In the genomic region with DNA sequence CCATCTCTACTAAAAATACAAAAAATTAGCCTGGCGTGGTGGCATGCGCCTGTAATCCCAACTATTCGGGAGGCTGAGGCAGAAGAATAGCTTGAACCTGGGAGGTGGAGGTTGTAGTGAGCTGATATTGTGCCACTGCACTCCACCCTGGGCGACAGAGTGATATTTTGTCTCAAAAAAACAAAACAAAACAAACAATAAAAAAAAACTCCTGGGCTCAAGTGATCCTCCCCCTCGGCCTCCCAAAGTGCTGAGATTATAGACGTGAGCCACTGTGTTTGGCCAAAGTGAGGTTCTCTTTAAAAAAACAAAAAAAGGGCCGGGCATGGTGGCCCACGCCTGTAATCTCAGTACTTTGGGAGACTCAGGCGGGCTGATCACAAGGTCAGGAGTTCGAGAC, we compare ENCODE assay signal across 14 cellular contexts. TPM values are rescaled to one million over a fixed set of nuclear protein-coding genes. Genes with fewer than 3 reads are reported as not detected.
DNase-seq lines count a peak whose midpoint lies in the region; ATAC-seq and TF ChIP-seq lines count a peak whose summit lies in the region.
"Had no signal": no experiment of that assay in that cellular context is flagged by ENCODE, and none has a peak within 500 bp of the region (broad histone marks: within the 10 kb centered on the region; RNA-seq: fewer than 3 reads in every experiment).

No MANE protein-coding gene starts in this region.

- H3K27me3 ChIP-seq in muscle layer of colon (ENCODE audit: control insufficient read depth in 1 of 2, insufficient read depth in 2 of 2, low read length in 2 of 2) (no peaks in the 10 kb centered on the region), thoracic aorta (replicated peaks; ENCODE audit: insufficient read depth) (no peaks in the 10 kb centered on the region)

- peaks cover 2% of the 10 kb centered on the region for H3K36me3 Mint-ChIP-seq in activated CD4-positive, alpha-beta T cell treated with anti-CD3 and anti-CD28 coated beads, Interleukin-2, amount 10 ng/mL, durations not matched to agents 7 days and 5 days (ENCODE audit: low read depth)
- peaks cover 6% of the 10 kb centered on the region for H3K36me3 Mint-ChIP-seq in activated CD4-positive, alpha-beta memory T cell treated with anti-CD3 and anti-CD28 coated beads, Interleukin-2, amount 10 ng/mL, durations not matched to agents 7 days and 5 days (ENCODE audit: low read depth)

- POLR2A ChIA-PET in activated CD4-positive, alpha-beta T cell treated with anti-CD3 and anti-CD28 coated beads, Interleukin-2, amount 10 ng/mL, durations not matched to agents 7 days and 5 days (lab: Charles Lee), result no interaction called here
- POLR2A ChIA-PET in activated CD4-positive, alpha-beta memory T cell treated with anti-CD3 and anti-CD28 coated beads, Interleukin-2, amount 10 ng/mL, durations not matched to agents 7 days and 5 days (lab: Charles Lee), result interaction anchor here (1.2 to 2.5 kb wide), 3 partner anchors 8 to 53 kb away, joined by 5 to 14 read pairs (median 12); partner anchors contain the start of gene TRIR

- no peaks in the 10 kb centered on the region for H3K9me3 ChIP-seq in muscle layer of colon (ENCODE audit: low read length)
- no peaks in the 10 kb centered on the region for H3K9me3 ChIP-seq in thoracic aorta

- peak overlapping the region; percentile 67 for H3K27ac Mint-ChIP-seq in activated CD4-positive, alpha-beta T cell treated with anti-CD3 and anti-CD28 coated beads, Interleukin-2, amount 10 ng/mL, durations not matched to agents 7 days and 5 days
- peak overlapping the region; percentile 94 for H3K27ac Mint-ChIP-seq in activated CD4-positive, alpha-beta memory T cell treated with anti-CD3 and anti-CD28 coated beads, Interleukin-2, amount 10 ng/mL, durations not matched to agents 7 days and 5 days

- no peak for DNase-seq in activated CD4-positive, alpha-beta T cell treated with anti-CD3 and anti-CD28 coated beads, Interleukin-2, amount 10 ng/mL, durations not matched to agents 7 days and 5 days
- no peak for DNase-seq in activated CD4-positive, alpha-beta T cell treated with anti-CD3 and anti-CD28 coated beads, Interleukin-2, amount 50 U/mL, for 48 hours
- no peak for DNase-seq in activated CD4-positive, alpha-beta memory T cell treated with anti-CD3 and anti-CD28 coated beads, Interleukin-2, amount 10 ng/mL, durations not matched to agents 7 days and 5 days
- DNase-seq in thoracic aorta (ENCODE audit: low spot score) (no peak), NCI-H82 treated with DMSO at 0.1 percent for 48 hours (lab: John Stamatoyannopoulos, UW; ENCODE audit: unreplicated experiment) (no peak), DMS114 treated with DMSO at 0.1 percent for 48 hours (lab: John Stamatoyannopoulos, UW; ENCODE audit: unreplicated experiment) (no peak)
- DNase-seq: activated T-cell treated with anti-CD3 and anti-CD28 coated beads, Interleukin-2, amount 50 U/mL, for 48 hours; GDM1; NCI-H2029 had no signal

- H3K27me3 Mint-ChIP-seq in activated CD4-positive, alpha-beta T cell treated with anti-CD3 and anti-CD28 coated beads, Interleukin-2, amount 10 ng/mL, durations not matched to agents 7 days and 5 days, result no peaks in the 10 kb centered on the region
- no peaks in the 10 kb centered on the region for H3K27me3 Mint-ChIP-seq in activated CD4-positive, alpha-beta memory T cell treated with anti-CD3 and anti-CD28 coated beads, Interleukin-2, amount 10 ng/mL, durations not matched to agents 7 days and 5 days
- H3K27me3 Mint-ChIP-seq: central memory CD8-positive, alpha-beta T cell had no signal

- TF ChIP-seq CTCF in thoracic aorta (IDR thresholded peaks at IDR 0.05), result no peak

- H3K9me3 Mint-ChIP-seq in activated CD4-positive, alpha-beta T cell treated with anti-CD3 and anti-CD28 coated beads, Interleukin-2, amount 10 ng/mL, durations not matched to agents 7 days and 5 days, result no peaks in the 10 kb centered on the region
- H3K9me3 Mint-ChIP-seq in activated CD4-positive, alpha-beta memory T cell treated with anti-CD3 and anti-CD28 coated beads, Interleukin-2, amount 10 ng/mL, durations not matched to agents 7 days and 5 days, result no peaks in the 10 kb centered on the region
- H3K9me3 Mint-ChIP-seq: central memory CD8-positive, alpha-beta T cell had no signal

- H3K4me1 ChIP-seq in muscle layer of colon (ENCODE audit: insufficient read depth, low read length) (peaks cover 35% of the 10 kb centered on the region), thoracic aorta (ENCODE audit: control insufficient read depth in 1 of 2, low read depth in 2 of 2) (peaks cover 53 to 68% of the 10 kb centered on the region in 2 donors)

- H3K4me3 ChIP-seq in muscle layer of colon (ENCODE audit: low read depth in 1 of 2, low read length in 2 of 2) (no peak overlapping the region), thoracic aorta (no peak overlapping the region)
- H3K4me3 ChIP-seq: K562 had no signal

- CTCF ChIA-PET in activated CD4-positive, alpha-beta T cell treated with anti-CD3 and anti-CD28 coated beads, Interleukin-2, amount 10 ng/mL, durations not matched to agents 7 days and 5 days (lab: Charles Lee), result interaction anchor here (0.6 to 2.6 kb wide), 6 partner anchors 9 to 51 kb away, joined by 3 to 22 read pairs (median 5); no protein-coding TSS in a partner anchor
- CTCF ChIA-PET in activated CD4-positive, alpha-beta memory T cell treated with anti-CD3 and anti-CD28 coated beads, Interleukin-2, amount 10 ng/mL, durations not matched to agents 7 days and 5 days (lab: Charles Lee), result interaction anchor here (1.0 to 3.4 kb wide), 3 partner anchors 8 to 178 kb away, joined by 3 to 25 read pairs (median 4); no protein-coding TSS in a partner anchor

- no peaks in the 10 kb centered on the region for H3K36me3 ChIP-seq in muscle layer of colon (ENCODE audit: insufficient read depth, low read length)
- H3K36me3 ChIP-seq in thoracic aorta, result no peaks in the 10 kb centered on the region

- no peak overlapping the region for H3K9ac ChIP-seq in muscle layer of colon (ENCODE audit: low read length)

- H3K4me3 Mint-ChIP-seq in activated CD4-positive, alpha-beta T cell treated with anti-CD3 and anti-CD28 coated beads, Interleukin-2, amount 10 ng/mL, durations not matched to agents 7 days and 5 days, result no peak overlapping the region
- H3K4me3 Mint-ChIP-seq in activated CD4-positive, alpha-beta memory T cell treated with anti-CD3 and anti-CD28 coated beads, Interleukin-2, amount 10 ng/mL, durations not matched to agents 7 days and 5 days, result no peak overlapping the region
- H3K4me3 Mint-ChIP-seq: central memory CD8-positive, alpha-beta T cell had no signal

- H3K4me1 Mint-ChIP-seq in activated CD4-positive, alpha-beta T cell treated with anti-CD3 and anti-CD28 coated beads, Interleukin-2, amount 10 ng/mL, durations not matched to agents 7 days and 5 days, result peaks cover 35% of the 10 kb centered on the region
- H3K4me1 Mint-ChIP-seq in activated CD4-positive, alpha-beta memory T cell treated with anti-CD3 and anti-CD28 coated beads, Interleukin-2, amount 10 ng/mL, durations not matched to agents 7 days and 5 days, result peaks cover 41% of the 10 kb centered on the region

- ATAC-seq in thoracic aorta (ENCODE audit: insufficient number of reproducible peaks, low FRiP score, low read depth) (no peak), GM21381 (IDR thresholded peaks at IDR 0.05; ENCODE audit: unreplicated experiment) (no peak)
- ATAC-seq: K562, left colon had no signal

- H3K27ac ChIP-seq in muscle layer of colon (ENCODE audit: low read depth, low read length), result peak overlapping the region; percentile 97
- peak overlapping the region; percentile 99 to 100 for H3K27ac ChIP-seq in thoracic aorta

RNA-seq across cellular contexts. Expression of gene JUNB, which starts 3.8 kb away (rescaled TPM):
- 10 to 100 TPM; 66.7 to 78.4 TPM for total RNA-seq in activated CD4-positive, alpha-beta T cell treated with anti-CD3 and anti-CD28 coated beads, Interleukin-2, amount 10 ng/mL, durations not matched to agents 7 days and 5 days
- total RNA-seq in activated CD4-positive, alpha-beta memory T cell treated with anti-CD3 and anti-CD28 coated beads, Interleukin-2, amount 10 ng/mL, durations not matched to agents 7 days and 5 days, result 100 to 1,000 TPM; 197 TPM
- total RNA-seq in thoracic aorta, result 1,000 to 10,000 TPM in 1 of 2 donors, 100 to 1,000 TPM in 1; 698 to 2,087 TPM

RNA-seq across cellular contexts. Expression of gene HOOK2, which starts 12.1 kb away (rescaled TPM):
- 10 to 100 TPM; 13.9 to 14.0 TPM for total RNA-seq in activated CD4-positive, alpha-beta T cell treated with anti-CD3 and anti-CD28 coated beads, Interleukin-2, amount 10 ng/mL, durations not matched to agents 7 days and 5 days
- 10 to 100 TPM; 17.0 to 17.8 TPM for total RNA-seq in activated CD4-positive, alpha-beta memory T cell treated with anti-CD3 and anti-CD28 coated beads, Interleukin-2, amount 10 ng/mL, durations not matched to agents 7 days and 5 days
- 100 to 1,000 TPM in 1 of 2 donors, 10 to 100 TPM in 1; 22.6 to 102 TPM for total RNA-seq in thoracic aorta

RNA-seq across cellular contexts. Expression of gene PRDX2, which starts 14.1 kb away (rescaled TPM):
- 100 to 1,000 TPM; 274 to 288 TPM for total RNA-seq in activated CD4-positive, alpha-beta T cell treated with anti-CD3 and anti-CD28 coated beads, Interleukin-2, amount 10 ng/mL, durations not matched to agents 7 days and 5 days
- 100 to 1,000 TPM; 234 to 240 TPM for total RNA-seq in activated CD4-positive, alpha-beta memory T cell treated with anti-CD3 and anti-CD28 coated beads, Interleukin-2, amount 10 ng/mL, durations not matched to agents 7 days and 5 days
- total RNA-seq in thoracic aorta, result 100 to 1,000 TPM; 107 to 235 TPM

RNA-seq across cellular contexts. Expression of gene THSD8, which starts 14.4 kb away (rescaled TPM):
- 10 to 100 TPM; 27.0 to 31.1 TPM for total RNA-seq in activated CD4-positive, alpha-beta T cell treated with anti-CD3 and anti-CD28 coated beads, Interleukin-2, amount 10 ng/mL, durations not matched to agents 7 days and 5 days
- total RNA-seq in activated CD4-positive, alpha-beta memory T cell treated with anti-CD3 and anti-CD28 coated beads, Interleukin-2, amount 10 ng/mL, durations not matched to agents 7 days and 5 days, result 10 to 100 TPM; 19.2 to 25.5 TPM
- total RNA-seq in thoracic aorta, result not detected

RNA-seq across cellular contexts. Expression of gene RNASEH2A, which starts 18.9 kb away (rescaled TPM):
- 10 to 100 TPM; 34.9 to 39.3 TPM for total RNA-seq in activated CD4-positive, alpha-beta T cell treated with anti-CD3 and anti-CD28 coated beads, Interleukin-2, amount 10 ng/mL, durations not matched to agents 7 days and 5 days
- total RNA-seq in activated CD4-positive, alpha-beta memory T cell treated with anti-CD3 and anti-CD28 coated beads, Interleukin-2, amount 10 ng/mL, durations not matched to agents 7 days and 5 days, result 10 to 100 TPM; 34.8 to 38.4 TPM
- total RNA-seq in thoracic aorta, result 1 to 10 TPM; 3.0 to 7.9 TPM
